10 cellular contexts compared by ENCODE assay signal in the genomic region with DNA sequence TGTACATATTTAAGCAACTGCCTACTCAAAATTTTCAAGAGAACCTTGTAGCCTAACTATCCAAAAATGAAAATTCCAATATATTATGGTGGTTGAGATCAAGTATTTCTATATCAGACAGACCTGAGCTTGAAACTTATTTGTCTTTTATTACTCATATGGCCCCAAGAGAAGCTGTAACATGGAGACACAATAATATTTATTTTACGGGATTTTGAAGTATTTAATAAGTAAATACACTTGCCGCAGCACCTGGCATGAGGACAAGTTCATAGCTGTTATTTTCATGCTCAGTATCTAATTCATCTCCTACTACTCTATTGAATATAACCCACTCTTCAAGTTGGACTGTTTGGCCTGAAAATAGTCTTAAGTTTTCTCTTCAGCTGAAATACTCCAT. TPM values are rescaled to one million over a fixed set of nuclear protein-coding genes. Genes with fewer than 3 reads are reported as not detected.
DNase-seq lines count a peak whose midpoint lies in the region; ATAC-seq and TF ChIP-seq lines count a peak whose summit lies in the region.
"Had no signal": no experiment of that assay in that cellular context is flagged by ENCODE, and none has a peak within 500 bp of the region (broad histone marks: within the 10 kb centered on the region; RNA-seq: fewer than 3 reads in every experiment).

No MANE protein-coding gene starts in this region.

- H3K27me3 ChIP-seq in BLaER1 (no peaks in the 10 kb centered on the region), endodermal cell (ENCODE audit: control insufficient read depth, insufficient read depth, low read length, poor library complexity, severe bottlenecking) (no peaks in the 10 kb centered on the region), osteoblast (ENCODE audit: insufficient read depth, low read length) (no peaks in the 10 kb centered on the region)

- 92 to 100% methylated on average over 1 to 2 of the region's 2 CpGs for WGBS in endodermal cell (ENCODE audit: insufficient coverage in 1 of 2, insufficient read length in 1 of 2), 2 experiments

- no peaks in the 10 kb centered on the region for H3K9me3 ChIP-seq in BLaER1
- no peaks in the 10 kb centered on the region for H3K9me3 ChIP-seq in endodermal cell (ENCODE audit: control insufficient read depth, low read length)
- no peaks in the 10 kb centered on the region for H3K9me3 ChIP-seq in osteoblast (ENCODE audit: low read depth, low read length)

- no peak overlapping the region for H3K27ac Mint-ChIP-seq in endodermal cell
- H3K27ac Mint-ChIP-seq in activated T-cell treated with anti-CD3 and anti-CD28 coated beads, Interleukin-2, amount 50 U/mL, for 72 hours, result no peak overlapping the region

- H3K4me2 ChIP-seq in BLaER1 (peak overlapping the region; percentile 73), osteoblast (ENCODE audit: insufficient read depth, low read length) (peak overlapping the region; percentile 73)

- no peak overlapping the region for H3K4me3 Mint-ChIP-seq in endodermal cell
- peak overlapping the region in 1 of 2 donors; percentile 15 for H3K4me3 Mint-ChIP-seq in activated T-cell treated with anti-CD3 and anti-CD28 coated beads, Interleukin-2, amount 50 U/mL, for 72 hours
- H3K4me3 Mint-ChIP-seq: activated T-cell treated with anti-CD3 and anti-CD28 coated beads, Interleukin-2, amount 50 U/mL, for 4 hours had no signal

- DNase-seq in NCI-H748 (lab: John Stamatoyannopoulos, UW; ENCODE audit: unreplicated experiment), result peak; percentile 61
- DNase-seq in endodermal cell, result no peak
- no peak for DNase-seq in osteoblast (ENCODE audit: insufficient read length, low spot score, missing footprints)
- DNase-seq in activated T-cell treated with anti-CD3 and anti-CD28 coated beads, Interleukin-2, amount 50 U/mL, for 72 hours, result no peak
- no peak for DNase-seq in anterior cingulate cortex (lab: John Stamatoyannopoulos, UW)
- no peak for DNase-seq in GDM1 (lab: John Stamatoyannopoulos, UW)
- DNase-seq: activated T-cell treated with anti-CD3 and anti-CD28 coated beads, Interleukin-2, amount 50 U/mL, for 4 hours; stimulated activated naive CD8-positive, alpha-beta T cell treated with anti-CD3 and anti-CD28 coated beads, Interleukin-15, Interleukin-2, amounts not matched to agents 100 U/mL and 50 U/mL, for 24 hours had no signal

- no peaks in the 10 kb centered on the region for H4K20me1 ChIP-seq in BLaER1
- peaks cover 8% of the 10 kb centered on the region for H4K20me1 ChIP-seq in osteoblast (ENCODE audit: insufficient read depth, low read length)

- H3K27ac ChIP-seq in BLaER1 (peak overlapping the region; percentile 60), endodermal cell (ENCODE audit: low read depth, low read length) (no peak overlapping the region), osteoblast (ENCODE audit: low read depth, low read length) (peak overlapping the region; percentile 88)

- no peak overlapping the region for H2AFZ ChIP-seq in osteoblast (ENCODE audit: low read length)

- TF ChIP-seq CTCF in endodermal cell (conservative IDR thresholded peaks at IDR 0.05) (no peak), osteoblast (IDR thresholded peaks at IDR 0.05; ENCODE audit: extremely low read depth, low read depth, low read length) (no peak)

- H3K4me1 ChIP-seq in BLaER1, result peaks cover 57% of the 10 kb centered on the region
- peaks cover 21% of the 10 kb centered on the region for H3K4me1 ChIP-seq in endodermal cell (ENCODE audit: control insufficient read depth, insufficient read depth, low read length)
- H3K4me1 ChIP-seq in osteoblast (ENCODE audit: insufficient read depth, low read length), result peaks cover 16% of the 10 kb centered on the region

- H3K36me3 ChIP-seq in BLaER1, result no peaks in the 10 kb centered on the region
- peaks cover 3% of the 10 kb centered on the region for H3K36me3 ChIP-seq in endodermal cell (ENCODE audit: control insufficient read depth, insufficient read depth, low read length)
- H3K36me3 ChIP-seq in osteoblast (ENCODE audit: insufficient read depth, low read length), result peaks cover 7% of the 10 kb centered on the region

- no peaks in the 10 kb centered on the region for H3K27me3 Mint-ChIP-seq in endodermal cell (ENCODE audit: insufficient read depth)
- no peaks in the 10 kb centered on the region for H3K27me3 Mint-ChIP-seq in activated T-cell treated with anti-CD3 and anti-CD28 coated beads, Interleukin-2, amount 50 U/mL, for 72 hours (ENCODE audit: low read depth)

- H3K4me3 ChIP-seq in BLaER1 (no peak overlapping the region), endodermal cell (ENCODE audit: low read length) (peak overlapping the region; percentile 16), osteoblast (ENCODE audit: insufficient read depth, low read length) (peak overlapping the region; percentile 62)

- H3K4me1 Mint-ChIP-seq in endodermal cell, result peaks cover 44% of the 10 kb centered on the region
- H3K4me1 Mint-ChIP-seq in activated T-cell treated with anti-CD3 and anti-CD28 coated beads, Interleukin-2, amount 50 U/mL, for 72 hours (ENCODE audit: low read depth), result peaks cover 11% of the 10 kb centered on the region

- peaks cover 72% of the 10 kb centered on the region for H3K79me2 ChIP-seq in osteoblast (ENCODE audit: insufficient read depth, low read length)

- ATAC-seq in GM19452 (IDR thresholded peaks at IDR 0.05; ENCODE audit: unreplicated experiment), result no peak
- no peak for ATAC-seq in activated T-cell treated with anti-CD3 and anti-CD28 coated beads, Interleukin-2, amount 50 U/mL, for 72 hours (replicated peaks in 1 of 2)
- ATAC-seq: activated T-cell treated with anti-CD3 and anti-CD28 coated beads, Interleukin-2, amount 50 U/mL, for 4 hours; stimulated activated naive CD8-positive, alpha-beta T cell treated with anti-CD3 and anti-CD28 coated beads, Interleukin-15, Interleukin-2, amounts not matched to agents 100 U/mL and 50 U/mL, for 24 hours had no signal

- peaks cover 3% of the 10 kb centered on the region for H3K36me3 Mint-ChIP-seq in endodermal cell (ENCODE audit: low read depth)
- H3K36me3 Mint-ChIP-seq in activated T-cell treated with anti-CD3 and anti-CD28 coated beads, Interleukin-2, amount 50 U/mL, for 72 hours (ENCODE audit: insufficient read depth in 2 of 2), result no peaks in the 10 kb centered on the region

- no peaks in the 10 kb centered on the region for H3K9me3 Mint-ChIP-seq in endodermal cell
- H3K9me3 Mint-ChIP-seq in activated T-cell treated with anti-CD3 and anti-CD28 coated beads, Interleukin-2, amount 50 U/mL, for 72 hours, result no peaks in the 10 kb centered on the region
- H3K9me3 Mint-ChIP-seq: activated T-cell treated with anti-CD3 and anti-CD28 coated beads, Interleukin-2, amount 50 U/mL, for 4 hours had no signal

- H3K9ac ChIP-seq in BLaER1 (no peak overlapping the region), endodermal cell (ENCODE audit: extremely low read depth, low read length, poor library complexity, severe bottlenecking) (no peak overlapping the region)

RNA-seq across cellular contexts. Expression of a gene that starts 28.0 kb away (rescaled TPM):
- total RNA-seq in endodermal cell, result 10 to 100 TPM; 46.4 to 57.6 TPM
- 31.9 TPM for polyA plus RNA-seq in endodermal cell (2013, experiment 1 of 2)
- polyA plus RNA-seq in endodermal cell (2013, experiment 2 of 2), result 29.8 TPM
- 153 and 165 TPM in 2 replicates for total RNA-seq in osteoblast
- 1 to 10 TPM; 3.8 to 6.4 TPM for total RNA-seq in activated T-cell treated with anti-CD3 and anti-CD28 coated beads, Interleukin-2, amount 50 U/mL, for 72 hours

Comparison
In these comparisons a context has a peak if more than half of its experiments do, and no peak if none do; other contexts are left out.
1. RNA of a gene that starts 28.0 kb away (total RNA-seq): 153 to 165 TPM in osteoblast and 46.4 to 57.6 TPM in endodermal cell; 3.8 to 6.4 TPM in activated T-cell treated with anti-CD3 and anti-CD28 coated beads, Interleukin-2, amount 50 U/mL, for 72 hours; every median in the first group is over 4 times any median in the second.